Comparison of ENCODE assay signal across 8 cellular contexts in genomic region chr13:74575729-74576125, GRCh38.
DNase-seq lines count a peak whose midpoint lies in the region; ATAC-seq lines count a peak whose summit lies in the region.

No MANE protein-coding gene starts in this region.

- no peak overlapping the region for H3K27ac ChIP-seq in HUES48 (ENCODE audit: low read depth, low read length)

- H3K36me3 ChIP-seq in HUES48 (ENCODE audit: control insufficient read depth, insufficient read depth, low read length), result no peaks in the 10 kb centered on the region

- H3K9me3 ChIP-seq in HUES48 (ENCODE audit: control insufficient read depth, insufficient read depth, low read length), result no peaks in the 10 kb centered on the region

- peaks cover 16% of the 10 kb centered on the region for H3K4me1 ChIP-seq in HUES48 (ENCODE audit: control insufficient read depth, insufficient read depth, low read length)

- no peak overlapping the region for H3K9ac ChIP-seq in HUES48 (ENCODE audit: low read depth, low read length)

- DNase-seq in COR-L47 (lab: John Stamatoyannopoulos, UW) (peak; percentile 60), dedifferentiated amniotic fluid mesenchymal stem cell (ENCODE audit: extremely low spot score) (peak; percentile 40), left kidney (ENCODE audit: low read depth, low spot score) (peak; percentile 84)
- peak; percentile 25 for DNase-seq in activated CD4-positive, alpha-beta T cell treated with anti-CD3 and anti-CD28 coated beads, Interleukin-2, amount 50 U/mL, for 4 hours
- peak; percentile 13 to 25 for DNase-seq in stimulated activated CD4-positive, alpha-beta T cell treated with anti-CD3 and anti-CD28 coated beads, Interleukin-15, amount 100 ng/mL, for 48 hours (ENCODE audit: low read depth in 2 of 2)

- ATAC-seq in HG02973 (IDR thresholded peaks at IDR 0.05; ENCODE audit: unreplicated experiment), result no peak
- no peak for ATAC-seq in GM18907 (IDR thresholded peaks at IDR 0.05; ENCODE audit: unreplicated experiment)

- H3K27me3 ChIP-seq in HUES48 (ENCODE audit: control insufficient read depth, insufficient read depth, low read length), result peaks cover 22% of the 10 kb centered on the region

- H3K4me3 ChIP-seq in HUES48 (ENCODE audit: low read depth, low read length), result peak overlapping the region; percentile 58

Comparison
In these comparisons a context has a peak if more than half of its experiments do, and no peak if none do; other contexts are left out.
1. DNase-seq: peak in every context shown above with its lines; median percentile 84 in left kidney; 60 in COR-L47; 40 in dedifferentiated amniotic fluid mesenchymal stem cell; 25 in activated CD4-positive, alpha-beta T cell treated with anti-CD3 and anti-CD28 coated beads, Interleukin-2, amount 50 U/mL, for 4 hours; 19 in stimulated activated CD4-positive, alpha-beta T cell treated with anti-CD3 and anti-CD28 coated beads, Interleukin-15, amount 100 ng/mL, for 48 hours.